Comparison of ENCODE assay signal across 12 cellular contexts in the genomic region with DNA sequence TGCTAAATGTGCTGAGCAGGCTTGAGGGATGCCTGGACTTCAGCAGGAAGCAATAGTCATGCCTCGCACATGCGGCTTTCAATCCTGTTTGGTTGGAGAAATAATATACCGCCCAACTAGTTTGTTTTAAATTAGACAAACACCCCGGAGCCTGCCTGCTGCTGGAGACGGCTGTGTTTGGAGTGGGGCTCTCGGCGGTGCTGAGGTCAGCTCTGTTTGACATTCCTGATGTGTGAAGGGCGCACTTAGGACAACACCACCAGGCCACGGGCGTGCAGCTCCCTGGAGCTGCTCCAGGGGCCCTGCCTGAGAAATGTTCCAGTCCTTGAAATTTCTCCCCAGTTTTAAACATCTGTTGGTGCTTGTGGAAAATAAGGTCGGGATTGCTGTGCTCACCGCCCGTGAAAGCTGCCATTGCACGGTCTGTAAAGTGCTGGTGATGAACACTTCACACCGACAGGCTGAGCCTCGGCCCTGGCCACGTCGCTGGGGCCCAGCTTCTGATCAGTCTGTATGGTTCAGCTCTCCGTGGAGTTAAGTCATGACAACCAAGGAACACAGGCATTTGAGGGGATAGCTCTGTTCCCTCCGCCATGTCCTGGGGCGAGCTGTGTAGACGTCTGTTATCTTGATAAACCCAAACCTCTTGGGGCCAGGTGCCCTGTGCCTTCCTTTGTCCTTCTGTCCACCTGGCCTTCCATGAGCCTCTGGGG.
A peak's percentile ranks its signal among the peaks of the same experiment; 100 is the strongest.
DNase-seq lines count a peak whose midpoint lies in the region; ATAC-seq and TF ChIP-seq lines count a peak whose summit lies in the region.
"Had no signal": no experiment of that assay in that cellular context is flagged by ENCODE, and none has a peak within 500 bp of the region (broad histone marks: within the 10 kb centered on the region; RNA-seq: fewer than 3 reads in every experiment).

No MANE protein-coding gene starts in this region.

- TF ChIP-seq EP300 in sigmoid colon (IDR thresholded peaks at IDR 0.05) = no peak

- WGBS in heart right ventricle, 2 donors = 60 to 63% methylated on average over 22 of the region's 22 CpGs
- WGBS in sigmoid colon, 2 donors = 67 to 71% methylated on average over 22 of the region's 22 CpGs

- no peak for TF ChIP-seq CTCF in WTC11 (IDR thresholded peaks at IDR 0.05)
- no peak for TF ChIP-seq CTCF in heart right ventricle (IDR thresholded peaks at IDR 0.05)
- TF ChIP-seq CTCF in sigmoid colon (IDR thresholded peaks at IDR 0.05) = no peak
- no peak for TF ChIP-seq CTCF in nephron progenitor cell (IDR thresholded peaks at IDR 0.05)

- H3K36me3 ChIP-seq in heart right ventricle (no peaks in the 10 kb centered on the region), sigmoid colon (no peaks in the 10 kb centered on the region)

- H3K36me3 Mint-ChIP-seq in WTC11 = 0 out of 2 replicates have a peak, but pooled peaks cover 3% of the 10 kb centered on the region
- H3K36me3 Mint-ChIP-seq in nephron progenitor cell (ENCODE audit: low read depth) = no peaks in the 10 kb centered on the region

- CTCF ChIA-PET in WTC11 (lab: Charles Lee) = no interaction called here

- POLR2A ChIA-PET in WTC11 (lab: Charles Lee) = no interaction called here

- H3K27me3 ChIP-seq in heart right ventricle (no peaks in the 10 kb centered on the region), sigmoid colon (no peaks in the 10 kb centered on the region)

- H3K27me3 Mint-ChIP-seq in WTC11 (ENCODE audit: low read depth) (peaks cover 5% of the 10 kb centered on the region; the same call in 1 of the 2 replicates), nephron progenitor cell (ENCODE audit: low read depth, poor library complexity) (peaks cover 21% of the 10 kb centered on the region)

- H3K4me3 Mint-ChIP-seq in WTC11 = no peak overlapping the region
- no peak overlapping the region for H3K4me3 Mint-ChIP-seq in nephron progenitor cell

- intact Hi-C loops in heart right ventricle (cut with DNase I) (no loop called here), sigmoid colon (cut with DNase I) (no loop called here)

- peaks cover 0 to 10% (median 8%) of the 10 kb centered on the region in 11 donors for H3K9me3 ChIP-seq in heart right ventricle
- peaks cover 0 to 5% (median 0%) of the 10 kb centered on the region in 4 donors for H3K9me3 ChIP-seq in sigmoid colon

- H3K27ac Mint-ChIP-seq in WTC11 (no peak overlapping the region), nephron progenitor cell (no peak overlapping the region)

- DNase-seq in EH (ENCODE audit: low read depth) = peak; percentile 95
- no peak for DNase-seq in WTC11 (ENCODE audit: low spot score)
- peak in 1 of 2 donors; percentile 41 for DNase-seq in heart right ventricle
- peak; percentile 79 for DNase-seq in sigmoid colon
- DNase-seq in GOT3 (lab: John Stamatoyannopoulos, UW) = no peak
- DNase-seq in activated CD4-positive, CD25-positive, alpha-beta regulatory T cell treated with anti-CD3 and anti-CD28 coated beads, Interleukin-2, amount 50 U/mL, for 72 hours = no peak
- DNase-seq in iPS-NIHi11 (ENCODE audit: low spot score) = no peak
- no peak for DNase-seq in nephron progenitor cell
- DNase-seq: effector CD8-positive, alpha-beta T cell; GDM1; NCI-H524 treated with DMSO at 0.1 percent for 48 hours had no signal

- TF ChIP-seq POLR2A in sigmoid colon (IDR thresholded peaks at IDR 0.05) = no peak

- no peaks in the 10 kb centered on the region for H3K4me1 Mint-ChIP-seq in WTC11
- peaks cover 17% of the 10 kb centered on the region for H3K4me1 Mint-ChIP-seq in nephron progenitor cell

- H3K9me3 Mint-ChIP-seq in WTC11 (peaks cover 37% of the 10 kb centered on the region), nephron progenitor cell (peaks cover 34% of the 10 kb centered on the region)

- H3K4me1 ChIP-seq in heart right ventricle (peaks cover 0 to 31% (median 7%) of the 10 kb centered on the region in 9 donors), sigmoid colon (peaks cover 0 to 14% (median 0%) of the 10 kb centered on the region in 4 donors)

- ATAC-seq in WTC11 = no peak
- ATAC-seq in heart right ventricle = peak; percentile 30 to 78 (median 62)

- H3K27ac ChIP-seq in heart right ventricle (peak overlapping the region in 1 of 10 donors; percentile 24), sigmoid colon (peak overlapping the region in 3 of 4 donors; percentile 35 to 74 (median 47))
- H3K27ac ChIP-seq: HL-60 had no signal

- H3K4me3 ChIP-seq in heart right ventricle (no peak overlapping the region), sigmoid colon (no peak overlapping the region)

TF ChIP-seq in WTC11, 78 proteins besides CTCF, POLR2A, EP300 and RAD21:
- TF ChIP-seq GABPB1 (CRISPR knock-in tag; IDR thresholded peaks at IDR 0.05) (0 out of 2 replicates have a peak, but pooled peaks have one; percentile 2), HMGXB4 (CRISPR knock-in tag; IDR thresholded peaks at IDR 0.05) (no peak)

Comparison
In these comparisons a context has a peak if more than half of its experiments do, and no peak if none do; other contexts are left out.
1. DNase-seq: peak in EH (single experiment) and sigmoid colon (single experiment); none in WTC11 (single experiment), GOT3 (single experiment), activated CD4-positive, CD25-positive, alpha-beta regulatory T cell treated with anti-CD3 and anti-CD28 coated beads, Interleukin-2, amount 50 U/mL, for 72 hours (single experiment), iPS-NIHi11 (single experiment) and nephron progenitor cell (single experiment).